ENCODE assay signal across 1 cellular context in genomic region chr14:23066855-23067744, GRCh38.
TF ChIP-seq lines count a peak whose summit lies in the region.

No MANE protein-coding gene starts in this region.

TF ChIP-seq in IMR-90, 13 proteins besides CTCF, POLR2A, EP300 and RAD21:
- no peak for TF ChIP-seq MAFK (IDR thresholded peaks at IDR 0.05; ENCODE audit: low read depth, low read length)
- no peak for TF ChIP-seq RFX5 (IDR thresholded peaks at IDR 0.05; ENCODE audit: low read depth, low read length)
- TF ChIP-seq FOS (IDR thresholded peaks at IDR 0.05; ENCODE audit: low read depth, low read length): no peak
- TF ChIP-seq ELK1 (IDR thresholded peaks at IDR 0.05; ENCODE audit: borderline replicate concordance, low read depth, low read length): no peak
- TF ChIP-seq MAZ (IDR thresholded peaks at IDR 0.05; ENCODE audit: borderline replicate concordance, low read depth, low read length): no peak
- no peak for TF ChIP-seq RCOR1 (IDR thresholded peaks at IDR 0.05; ENCODE audit: insufficient replicate concordance, low read length)
- no peak for TF ChIP-seq SMC3 (IDR thresholded peaks at IDR 0.05; ENCODE audit: low read depth, low read length)
- no peak for TF ChIP-seq CHD1 (IDR thresholded peaks at IDR 0.05; ENCODE audit: low read depth, low read length)
- no peak for TF ChIP-seq CEBPB (IDR thresholded peaks at IDR 0.05; ENCODE audit: low read depth, low read length)
- no peak for TF ChIP-seq BHLHE40 (IDR thresholded peaks at IDR 0.05; ENCODE audit: low read depth, low read length)
- TF ChIP-seq USF2 (IDR thresholded peaks at IDR 0.05; ENCODE audit: low read depth, low read length): no peak
- TF ChIP-seq NFE2L2 (IDR thresholded peaks at IDR 0.05; ENCODE audit: low read depth, low read length): no peak
- no peak for TF ChIP-seq MXI1 (IDR thresholded peaks at IDR 0.05; ENCODE audit: borderline replicate concordance, low read depth, low read length)
